In the genomic region with DNA sequence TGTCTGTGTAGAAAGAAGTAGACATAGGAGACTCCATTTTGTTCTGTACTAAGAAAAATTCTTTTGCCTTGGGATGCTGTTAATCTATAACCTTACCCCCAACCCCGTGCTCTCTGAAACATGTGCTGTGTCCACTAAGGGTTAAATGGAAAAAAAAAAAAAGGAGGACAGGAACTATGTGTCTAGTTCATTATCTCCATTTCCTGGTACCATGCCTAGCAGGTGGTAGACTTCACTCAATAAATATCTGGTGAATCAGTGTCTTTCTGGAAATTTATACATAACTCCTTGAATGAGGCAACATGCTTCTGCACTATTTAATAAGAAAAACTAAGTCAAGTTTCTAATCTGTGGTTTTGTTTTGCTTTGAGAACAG, we compare ENCODE assay signal across 6 cellular contexts. TPM values are rescaled to one million over a fixed set of nuclear protein-coding genes. Genes with fewer than 3 reads are reported as not detected.
A peak's percentile ranks its signal among the peaks of the same experiment; 100 is the strongest.
DNase-seq lines count a peak whose midpoint lies in the region; ATAC-seq and TF ChIP-seq lines count a peak whose summit lies in the region.
"Not testable (repeated sequence)": the region's sequence is repeated elsewhere in the genome, so short reads cannot be mapped to it uniquely, and the experiment has no call there.

No MANE protein-coding gene starts in this region.

- H2AFZ ChIP-seq in DND-41 (ENCODE audit: low read depth, low read length): peak overlapping the region; percentile 75

- intact Hi-C loops in Panc1 (cut with micrococcal nuclease; ENCODE audit: unreplicated experiment): loop anchor here (10.0 kb wide), 1 partner anchor 76 kb away; no protein-coding TSS in a partner anchor

- BruUV-seq in Panc1 (replicated peaks; lab: Mats Ljungman, UMichigan): not testable (repeated sequence)

- H4K20me1 ChIP-seq in DND-41 (ENCODE audit: insufficient read depth, low read length): not testable (repeated sequence)

- H3K9ac ChIP-seq in DND-41 (ENCODE audit: low read depth, low read length) (peak overlapping the region; percentile 79), subcutaneous abdominal adipose tissue (ENCODE audit: low read length in 5 of 5) (peak overlapping the region; percentile 75 to 87 (median 80))

- not testable (repeated sequence) for DNase-seq in DND-41; Panc1 (ENCODE audit: low read depth, low spot score); fibroblast of pulmonary artery (ENCODE audit: low read depth)
- peak; percentile 43 for DNase-seq in amniotic epithelial cell (ENCODE audit: low read depth)

- peak overlapping the region; percentile 62 to 79; a peak in 3 of 4 replicates for H3K4me3 ChIP-seq in DND-41 (ENCODE audit: low read depth in 1 of 2, low read length in 2 of 2)
- peak overlapping the region; percentile 80 to 93 for H3K4me3 ChIP-seq in Panc1 (ENCODE audit: low read depth in 2 of 2, low read length in 2 of 2)
- H3K4me3 ChIP-seq in fibroblast of pulmonary artery (replicated peaks; ENCODE audit: low read depth, low read length): peak overlapping the region; percentile 89
- H3K4me3 ChIP-seq in muscle layer of duodenum (ENCODE audit: low read depth in 1 of 2, low read length in 2 of 2): peak overlapping the region; percentile 68 to 78
- peak overlapping the region; percentile 75 to 93 (median 77) for H3K4me3 ChIP-seq in subcutaneous abdominal adipose tissue (ENCODE audit: low read depth in 1 of 5, low read length in 5 of 5)

- TF ChIP-seq CTCF in DND-41 (IDR thresholded peaks at IDR 0.05; ENCODE audit: borderline replicate concordance, extremely low read depth, low read length, poor library complexity, severe bottlenecking); Panc1 (IDR thresholded peaks at IDR 0.05); fibroblast of pulmonary artery (IDR thresholded peaks at IDR 0.05; ENCODE audit: low read length, missing control alignments): not testable (repeated sequence)

- H3K36me3 ChIP-seq in DND-41 (ENCODE audit: insufficient read depth, low read length): peaks cover 28% of the 10 kb centered on the region
- not testable (repeated sequence) for H3K36me3 ChIP-seq in Panc1 (ENCODE audit: control insufficient read depth, insufficient read depth, low read length); muscle layer of duodenum (ENCODE audit: control insufficient read depth in 1 of 2, insufficient read depth in 2 of 2, low read length in 2 of 2); subcutaneous abdominal adipose tissue (ENCODE audit: control insufficient read depth in 5 of 5, insufficient read depth in 5 of 5, low read length in 5 of 5)

- H3K27ac ChIP-seq in DND-41 (ENCODE audit: low read length): peak overlapping the region; percentile 82
- peak overlapping the region; percentile 95 for H3K27ac ChIP-seq in Panc1 (ENCODE audit: low read length)
- peak overlapping the region; percentile 93 for H3K27ac ChIP-seq in muscle layer of duodenum (ENCODE audit: low read length)
- H3K27ac ChIP-seq in subcutaneous abdominal adipose tissue (ENCODE audit: low read depth, low read length): peak overlapping the region; percentile 93

- POLR2A ChIA-PET in Panc1 (lab: Charles Lee): not testable (repeated sequence)

- CTCF ChIA-PET in Panc1 (lab: Charles Lee): not testable (repeated sequence)

- in situ Hi-C loops in Panc1 (cut with HindIII; ENCODE audit: low pct_unique_long_range_greater_than_20kb, low sequenced_read_pairs): not testable (repeated sequence)

- H3K9me3 ChIP-seq in DND-41 (ENCODE audit: insufficient read depth, low read length, severe bottlenecking); Panc1 (ENCODE audit: control insufficient read depth, insufficient read depth, low read depth, low read length); muscle layer of duodenum (ENCODE audit: control insufficient read depth in 1 of 2, low read length in 2 of 2); subcutaneous abdominal adipose tissue (ENCODE audit: control insufficient read depth in 5 of 5, low read length in 5 of 5): not testable (repeated sequence)

- H3K27me3 ChIP-seq in DND-41 (ENCODE audit: insufficient read depth, low read length, poor library complexity); Panc1 (ENCODE audit: control insufficient read depth, insufficient read depth, low read length); muscle layer of duodenum (ENCODE audit: low read depth, low read length); subcutaneous abdominal adipose tissue (ENCODE audit: control insufficient read depth in 5 of 5, insufficient read depth in 4 of 5, low read length in 5 of 5): not testable (repeated sequence)

- H3K4me2 ChIP-seq in DND-41 (ENCODE audit: insufficient read depth, low read length): peak overlapping the region; percentile 79

- H3K79me2 ChIP-seq in DND-41 (ENCODE audit: insufficient read depth, low read length): peaks cover 41% of the 10 kb centered on the region

- ATAC-seq in DND-41 (ENCODE audit: insufficient read depth, low read depth); Panc1: not testable (repeated sequence)

- H3K4me1 ChIP-seq in DND-41 (ENCODE audit: insufficient read depth, low read length): peaks cover 33% of the 10 kb centered on the region
- H3K4me1 ChIP-seq in Panc1 (ENCODE audit: control insufficient read depth, insufficient read depth, low read length); muscle layer of duodenum (ENCODE audit: control insufficient read depth in 1 of 2, insufficient read depth in 2 of 2, low read length in 2 of 2): not testable (repeated sequence)
- peaks cover 4 to 14% (median 9%) of the 10 kb centered on the region in 5 donors for H3K4me1 ChIP-seq in subcutaneous abdominal adipose tissue (ENCODE audit: control insufficient read depth in 5 of 5, insufficient read depth in 5 of 5, low read length in 5 of 5)

RNA-seq across cellular contexts. Expression of gene KIF2C, which starts 0.7 kb away (rescaled TPM):
- 69.4 TPM for total RNA-seq in Panc1 (2021; ENCODE audit: unreplicated experiment)
- polyA plus RNA-seq in Panc1 (2012; ENCODE audit: insufficient read length): 24.7 TPM

RNA-seq across cellular contexts. Expression of gene RNU5D-1, which starts 8.0 kb away (rescaled TPM):
- total RNA-seq in Panc1 (2021; ENCODE audit: unreplicated experiment): not detected
- not detected for polyA plus RNA-seq in Panc1 (2012; ENCODE audit: insufficient read length)

RNA-seq across cellular contexts. Expression of gene RPS8, which starts 36.4 kb away (rescaled TPM):
- total RNA-seq in Panc1 (2021; ENCODE audit: unreplicated experiment): 1,087 TPM
- polyA plus RNA-seq in Panc1 (2012; ENCODE audit: insufficient read length): 1,474 TPM

RNA-seq across cellular contexts. Expression of gene BEST4, which starts 49.0 kb away (rescaled TPM):
- total RNA-seq in Panc1 (2021; ENCODE audit: unreplicated experiment): 0.15 TPM
- polyA plus RNA-seq in Panc1 (2012; ENCODE audit: insufficient read length): 0.11 TPM
